ENCODE assay signal across 18 cellular contexts in genomic region chr6:94362061-94362864, GRCh38.
DNase-seq lines count a peak whose midpoint lies in the region; ATAC-seq and TF ChIP-seq lines count a peak whose summit lies in the region.
"Had no signal": no experiment of that assay in that cellular context is flagged by ENCODE, and none has a peak within 500 bp of the region (broad histone marks: within the 10 kb centered on the region; RNA-seq: fewer than 3 reads in every experiment).

No MANE protein-coding gene starts in this region.

- H3K27me3 ChIP-seq in Peyer's patch (no peaks in the 10 kb centered on the region), body of pancreas (no peaks in the 10 kb centered on the region), lower lobe of right lung (ENCODE audit: low read depth) (no peaks in the 10 kb centered on the region), Caco-2 (replicated peaks; ENCODE audit: control insufficient read depth, insufficient read depth, low read length) (no peaks in the 10 kb centered on the region)

- H3K4me3 ChIP-seq in Peyer's patch: no peak overlapping the region
- H3K4me3 ChIP-seq in body of pancreas: no peak overlapping the region
- no peak overlapping the region for H3K4me3 ChIP-seq in lower lobe of right lung
- H3K4me3 ChIP-seq in Caco-2 (ENCODE audit: low read depth, low read length): no peak overlapping the region
- H3K4me3 ChIP-seq: GM23338 had no signal

- no peaks in the 10 kb centered on the region for H3K4me1 ChIP-seq in Peyer's patch
- H3K4me1 ChIP-seq in body of pancreas: no peaks in the 10 kb centered on the region
- H3K4me1 ChIP-seq in lower lobe of right lung: no peaks in the 10 kb centered on the region
- H3K4me1 ChIP-seq in Caco-2: no peaks in the 10 kb centered on the region

- H3K27ac Mint-ChIP-seq in stimulated activated effector memory CD8-positive, alpha-beta T cell treated with anti-CD3 and anti-CD28 coated beads, Interleukin-12 subunit alpha, Interleukin-12 subunit beta, amount 100 ng/mL, for 72 hours: no peak overlapping the region
- H3K27ac Mint-ChIP-seq in Caco-2 (ENCODE audit: unreplicated experiment): no peak overlapping the region
- no peak overlapping the region for H3K27ac Mint-ChIP-seq in activated T-helper 17 cell treated with anti-CD3 and anti-CD28 coated beads, Interleukin-2, amount 50 U/mL, for 72 hours
- no peak overlapping the region for H3K27ac Mint-ChIP-seq in activated naive CD4-positive, alpha-beta T cell treated with anti-CD3 and anti-CD28 coated beads for 36 hours
- H3K27ac Mint-ChIP-seq: CD14-positive monocyte, GM23338 had no signal

- H3K4me1 Mint-ChIP-seq in stimulated activated effector memory CD8-positive, alpha-beta T cell treated with anti-CD3 and anti-CD28 coated beads, Interleukin-12 subunit alpha, Interleukin-12 subunit beta, amount 100 ng/mL, for 72 hours: no peaks in the 10 kb centered on the region
- no peaks in the 10 kb centered on the region for H3K4me1 Mint-ChIP-seq in Caco-2 (ENCODE audit: low read depth, unreplicated experiment)
- H3K4me1 Mint-ChIP-seq in activated T-helper 17 cell treated with anti-CD3 and anti-CD28 coated beads, Interleukin-2, amount 50 U/mL, for 72 hours: no peaks in the 10 kb centered on the region
- no peaks in the 10 kb centered on the region for H3K4me1 Mint-ChIP-seq in activated naive CD4-positive, alpha-beta T cell treated with anti-CD3 and anti-CD28 coated beads for 36 hours (ENCODE audit: low read depth)
- H3K4me1 Mint-ChIP-seq: CD14-positive monocyte had no signal

- H3K36me3 ChIP-seq in Peyer's patch (no peaks in the 10 kb centered on the region), body of pancreas (replicated peaks in 1 of 2; ENCODE audit: insufficient read depth in 1 of 2, low read depth in 2 of 2) (no peaks in the 10 kb centered on the region), lower lobe of right lung (no peaks in the 10 kb centered on the region), Caco-2 (ENCODE audit: control insufficient read depth, insufficient read depth, low read length) (no peaks in the 10 kb centered on the region)

- no TSS peak for BruUV-seq in Caco-2 (replicated peaks; lab: Mats Ljungman, UMichigan)

- peaks cover 9% of the 10 kb centered on the region for H3K9me3 Mint-ChIP-seq in stimulated activated effector memory CD8-positive, alpha-beta T cell treated with anti-CD3 and anti-CD28 coated beads, Interleukin-12 subunit alpha, Interleukin-12 subunit beta, amount 100 ng/mL, for 72 hours
- no peaks in the 10 kb centered on the region for H3K9me3 Mint-ChIP-seq in Caco-2 (ENCODE audit: unreplicated experiment)
- H3K9me3 Mint-ChIP-seq in activated T-helper 17 cell treated with anti-CD3 and anti-CD28 coated beads, Interleukin-2, amount 50 U/mL, for 72 hours: peaks cover 10% of the 10 kb centered on the region
- H3K9me3 Mint-ChIP-seq in activated naive CD4-positive, alpha-beta T cell treated with anti-CD3 and anti-CD28 coated beads for 36 hours: peaks cover 6% of the 10 kb centered on the region
- H3K9me3 Mint-ChIP-seq: GM23338 had no signal

- intact Hi-C loops in body of pancreas (cut with DNase I): no loop called here
- intact Hi-C loops in lower lobe of right lung (cut with DNase I): no loop called here
- intact Hi-C loops in Caco-2 (cut with micrococcal nuclease; ENCODE audit: unreplicated experiment): no loop called here
- intact Hi-C loops in activated naive CD4-positive, alpha-beta T cell treated with anti-CD3 and anti-CD28 coated beads for 36 hours (cut with micrococcal nuclease): no loop called here

- CTCF ChIA-PET in Caco-2 (lab: Charles Lee): no interaction called here
- CTCF ChIA-PET in activated naive CD4-positive, alpha-beta T cell treated with anti-CD3 and anti-CD28 coated beads for 36 hours (lab: Charles Lee): no interaction called here

- POLR2A ChIA-PET in Caco-2 (lab: Charles Lee): no interaction called here

- 89 to 98% methylated on average over 4 to 23 of the region's 26 CpGs for WGBS in body of pancreas, 2 donors

- H3K4me3 Mint-ChIP-seq in stimulated activated effector memory CD8-positive, alpha-beta T cell treated with anti-CD3 and anti-CD28 coated beads, Interleukin-12 subunit alpha, Interleukin-12 subunit beta, amount 100 ng/mL, for 72 hours: no peak overlapping the region
- H3K4me3 Mint-ChIP-seq in Caco-2 (ENCODE audit: unreplicated experiment): no peak overlapping the region
- H3K4me3 Mint-ChIP-seq in activated T-helper 17 cell treated with anti-CD3 and anti-CD28 coated beads, Interleukin-2, amount 50 U/mL, for 72 hours: no peak overlapping the region
- no peak overlapping the region for H3K4me3 Mint-ChIP-seq in activated naive CD4-positive, alpha-beta T cell treated with anti-CD3 and anti-CD28 coated beads for 36 hours
- H3K4me3 Mint-ChIP-seq: CD14-positive monocyte, GM23338 had no signal

- H3K9me3 ChIP-seq in Peyer's patch: no peaks in the 10 kb centered on the region
- no peaks in the 10 kb centered on the region for H3K9me3 ChIP-seq in body of pancreas
- H3K9me3 ChIP-seq in lower lobe of right lung: no peaks in the 10 kb centered on the region
- no peaks in the 10 kb centered on the region for H3K9me3 ChIP-seq in Caco-2

- ATAC-seq in body of pancreas (peak; percentile 21), lower lobe of right lung (peak; percentile 24 to 49)
- peak; percentile 19 for ATAC-seq in stimulated activated effector memory CD8-positive, alpha-beta T cell treated with anti-CD3 and anti-CD28 coated beads, Interleukin-12 subunit alpha, Interleukin-12 subunit beta, amount 100 ng/mL, for 72 hours
- no peak for ATAC-seq in activated T-helper 17 cell treated with anti-CD3 and anti-CD28 coated beads, Interleukin-2, amount 50 U/mL, for 72 hours (replicated peaks)
- ATAC-seq: GM23338 had no signal

- DNase-seq in Peyer's patch (peak in 2 of 3 donors; percentile 34 to 41), body of pancreas (peak in 1 of 4 donors; percentile 13), lower lobe of right lung (peak; percentile 46), Caco-2 (no peak)
- no peak for DNase-seq in stimulated activated effector memory CD8-positive, alpha-beta T cell treated with anti-CD3 and anti-CD28 coated beads, Interleukin-12 subunit alpha, Interleukin-12 subunit beta, amount 100 ng/mL, for 72 hours (ENCODE audit: low spot score in 2 of 2)
- no peak for DNase-seq in activated naive CD4-positive, alpha-beta T cell treated with anti-CD3 and anti-CD28 coated beads for 36 hours
- DNase-seq: ACHN; AML-193; GF-D8; KG1; NCI-H1417 treated with DMSO at 0.1 percent for 48 hours; NCI-H2029; NCI-H2171; NCI-H446; NK-92 treated with Interleukin-12 subunit alpha and Interleukin-12 subunit beta, amount 100 ng/mL, for 24 hours had no signal

- TF ChIP-seq CTCF in Peyer's patch (IDR thresholded peaks at IDR 0.05): no peak
- no peak for TF ChIP-seq CTCF in body of pancreas (IDR thresholded peaks at IDR 0.05)
- no peak for TF ChIP-seq CTCF in lower lobe of right lung (IDR thresholded peaks at IDR 0.05)
- no peak for TF ChIP-seq CTCF in Caco-2 (IDR thresholded peaks at IDR 0.05; ENCODE audit: insufficient read depth in 1 of 2, low read depth in 1 of 2, low read length in 1 of 2, severe bottlenecking in 1 of 2, unreplicated experiment in 1 of 2)

- H3K27ac ChIP-seq in Peyer's patch: no peak overlapping the region
- no peak overlapping the region for H3K27ac ChIP-seq in body of pancreas
- no peak overlapping the region for H3K27ac ChIP-seq in lower lobe of right lung

- H3K36me3 Mint-ChIP-seq in stimulated activated effector memory CD8-positive, alpha-beta T cell treated with anti-CD3 and anti-CD28 coated beads, Interleukin-12 subunit alpha, Interleukin-12 subunit beta, amount 100 ng/mL, for 72 hours: no peaks in the 10 kb centered on the region
- H3K36me3 Mint-ChIP-seq in Caco-2 (ENCODE audit: insufficient read depth, unreplicated experiment): no peaks in the 10 kb centered on the region
- no peaks in the 10 kb centered on the region for H3K36me3 Mint-ChIP-seq in activated T-helper 17 cell treated with anti-CD3 and anti-CD28 coated beads, Interleukin-2, amount 50 U/mL, for 72 hours (ENCODE audit: low read depth)
- no peaks in the 10 kb centered on the region for H3K36me3 Mint-ChIP-seq in activated naive CD4-positive, alpha-beta T cell treated with anti-CD3 and anti-CD28 coated beads for 36 hours (ENCODE audit: low read depth)
- H3K36me3 Mint-ChIP-seq: CD14-positive monocyte had no signal

- H3K27me3 Mint-ChIP-seq in Caco-2 (ENCODE audit: insufficient read depth, unreplicated experiment): no peaks in the 10 kb centered on the region
- H3K27me3 Mint-ChIP-seq in activated T-helper 17 cell treated with anti-CD3 and anti-CD28 coated beads, Interleukin-2, amount 50 U/mL, for 72 hours: no peaks in the 10 kb centered on the region
- H3K27me3 Mint-ChIP-seq in activated naive CD4-positive, alpha-beta T cell treated with anti-CD3 and anti-CD28 coated beads for 36 hours (ENCODE audit: low read depth): no peaks in the 10 kb centered on the region

- TF ChIP-seq POLR2A in Peyer's patch (IDR thresholded peaks at IDR 0.05) (no peak), body of pancreas (IDR thresholded peaks at IDR 0.05) (no peak)

Comparison
In these comparisons a context has a peak if more than half of its experiments do, and no peak if none do; other contexts are left out.
1. DNase-seq: peak in Peyer's patch (2 of 3) and lower lobe of right lung (single experiment); none in stimulated activated effector memory CD8-positive, alpha-beta T cell treated with anti-CD3 and anti-CD28 coated beads, Interleukin-12 subunit alpha, Interleukin-12 subunit beta, amount 100 ng/mL, for 72 hours (0 of 2), Caco-2 (0 of 2) and activated naive CD4-positive, alpha-beta T cell treated with anti-CD3 and anti-CD28 coated beads for 36 hours (single experiment).